In genomic region chrX:38376747-38377146, GRCh38 we compare ENCODE assay signal across 18 cellular contexts.
"Had no signal": no experiment of that assay in that cellular context is flagged by ENCODE, and none has a peak within 500 bp of the region (broad histone marks: within the 10 kb centered on the region; RNA-seq: fewer than 3 reads in every experiment).

No MANE protein-coding gene starts in this region.

- DNase-seq: occipital lobe; ovary; posterior cingulate gyrus; psoas muscle; right cardiac atrium; right lobe of liver; sigmoid colon; small intestine; stimulated activated CD4-positive, alpha-beta T cell treated with anti-CD3 and anti-CD28 coated beads, Interleukin-15, amount 100 ng/mL, for 24 hours; stimulated activated CD4-positive, alpha-beta T cell treated with anti-CD3 and anti-CD28 coated beads, Interleukin-2, amount 100 ng/mL, for 24 hours; stimulated activated CD4-positive, alpha-beta T cell treated with anti-CD3 and anti-CD28 coated beads, Interleukin-2, amount 100 ng/mL, for 48 hours; stimulated activated CD4-positive, alpha-beta T cell treated with anti-CD3 and anti-CD28 coated beads, Interleukin-4, amount 100 ng/mL, for 24 hours; stimulated activated naive B cell treated with anti-CD40 and anti-IgM and Interleukin-4, amounts not matched to agents 10 μg/mL and 1 μg/mL and 100 μg/mL, for 72 hours; stimulated activated naive CD4-positive, alpha-beta T cell treated with Interleukin-2 at 50 U/mL for 16 hours; stomach; thyroid gland; trophoblast cell; upper lobe of left lung had no signal
